8 cellular contexts compared by ENCODE assay signal in the genomic region with DNA sequence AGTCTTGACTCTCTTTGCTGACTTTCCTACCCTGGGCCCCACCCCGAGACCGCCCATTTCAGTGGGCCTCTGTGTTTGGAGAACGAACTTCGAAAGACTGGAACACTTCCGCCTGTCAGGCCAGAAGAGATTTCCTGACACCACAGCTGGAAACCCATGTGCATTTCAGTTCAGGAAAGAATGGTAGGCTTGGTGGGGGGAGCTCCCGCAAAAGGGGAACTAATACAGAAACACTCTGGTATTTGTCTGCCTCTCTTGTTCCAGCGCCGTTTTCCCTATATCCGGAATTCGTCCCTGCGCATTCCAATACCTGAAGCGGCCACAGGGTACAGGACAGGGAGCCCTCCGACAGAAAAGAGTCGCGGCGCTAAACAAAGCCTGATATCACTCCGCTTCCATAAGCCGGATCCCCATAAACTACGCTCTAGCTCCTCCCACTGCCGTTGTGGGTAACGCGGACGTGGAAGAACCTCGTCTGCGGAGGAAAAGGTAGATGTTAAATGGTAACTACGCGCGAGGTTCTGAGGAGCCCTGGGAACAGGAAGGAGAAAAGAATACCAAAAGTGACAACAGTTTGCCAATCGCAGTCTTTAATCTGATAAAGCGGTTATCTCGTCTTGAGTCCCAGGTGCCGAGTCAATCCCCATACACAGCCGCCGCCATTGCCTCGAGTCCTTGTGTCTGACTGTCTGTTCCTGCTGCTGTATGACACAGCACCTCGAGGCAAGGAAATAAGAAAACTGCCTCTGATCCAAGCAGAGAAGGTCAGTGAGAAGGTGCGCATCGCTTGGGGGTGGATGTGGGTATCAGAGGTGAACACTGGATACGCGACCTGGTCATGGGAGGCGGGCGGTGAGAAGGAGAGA. TPM values are rescaled to one million over a fixed set of nuclear protein-coding genes. Genes with fewer than 3 reads are reported as not detected.
A peak's percentile ranks its signal among the peaks of the same experiment; 100 is the strongest.
DNase-seq lines count a peak whose midpoint lies in the region; ATAC-seq, FAIRE-seq and TF ChIP-seq lines count a peak whose summit lies in the region.

Gene ARMCX5, plus strand, starts transcription at position 432 of the 866 bp plus-strand sequence. CDS start 2,627 bp downstream, outside the sequence.

- H3K9me3 ChIP-seq in ascending aorta = no peaks in the 10 kb centered on the region
- H3K9me3 ChIP-seq in vagina = no peaks in the 10 kb centered on the region

- no peaks in the 10 kb centered on the region for H3K27me3 ChIP-seq in ascending aorta
- H3K27me3 ChIP-seq in vagina = no peaks in the 10 kb centered on the region

- ATAC-seq in HG02798 (IDR thresholded peaks at IDR 0.05; ENCODE audit: poor library complexity, unreplicated experiment) = peak; percentile 90

- peak within 1 kb of the TSS; percentile 60 to 70 for H3K4me3 ChIP-seq in ascending aorta
- peak within 1 kb of the TSS; percentile 46 to 50 for H3K4me3 ChIP-seq in vagina

- peaks cover 21% of the 10 kb centered on the region for H3K4me1 Mint-ChIP-seq in T-helper 1 cell treated with Interleukin-12 subunit alpha and Interleukin-12 subunit beta and Interleukin-4 antibody, amounts not matched to agents 30 μg/mL and 1 μg/mL, for 36 hours (ENCODE audit: low read depth)

- H3K27ac ChIP-seq in ascending aorta = peak within 1 kb of the TSS; percentile 71 to 80
- peak within 1 kb of the TSS; percentile 67 for H3K27ac ChIP-seq in vagina

- no peaks in the 10 kb centered on the region for H3K4me1 ChIP-seq in ascending aorta
- peaks cover 7% of the 10 kb centered on the region for H3K4me1 ChIP-seq in vagina

- FAIRE-seq in GM12891 (lab: Jason Lieb, UNC) = peak; percentile 71

- H3K36me3 Mint-ChIP-seq in T-helper 1 cell treated with Interleukin-12 subunit alpha and Interleukin-12 subunit beta and Interleukin-4 antibody, amounts not matched to agents 30 μg/mL and 1 μg/mL, for 36 hours (ENCODE audit: low read depth) = peaks cover 10% of the 10 kb centered on the region

- H3K27ac Mint-ChIP-seq in T-helper 1 cell treated with Interleukin-12 subunit alpha and Interleukin-12 subunit beta and Interleukin-4 antibody, amounts not matched to agents 30 μg/mL and 1 μg/mL, for 36 hours = peak within 1 kb of the TSS; percentile 93

- H3K9me3 Mint-ChIP-seq in T-helper 1 cell treated with Interleukin-12 subunit alpha and Interleukin-12 subunit beta and Interleukin-4 antibody, amounts not matched to agents 30 μg/mL and 1 μg/mL, for 36 hours = no peaks in the 10 kb centered on the region

- TF ChIP-seq CTCF in ascending aorta (IDR thresholded peaks at IDR 0.05) (peak in 1 of 3 experiments; percentile 10), vagina (IDR thresholded peaks at IDR 0.05) (no peak)

- peak; percentile 1 for DNase-seq in GM12891 (ENCODE audit: insufficient read length, low spot score)
- peak; percentile 61 for DNase-seq in NCI-H1436 treated with DMSO at 0.1 percent for 48 hours (lab: John Stamatoyannopoulos, UW)
- peak in 1 of 2 donors; percentile 84 for DNase-seq in ascending aorta (ENCODE audit: low spot score in 2 of 2)
- DNase-seq in hepatic stellate cell (ENCODE audit: low spot score) = peak; percentile 31
- DNase-seq in pulmonary artery endothelial cell (ENCODE audit: low read depth, low spot score) = peak; percentile 50
- DNase-seq in vagina (ENCODE audit: extremely low spot score in 2 of 2) = no peak

- intact Hi-C loops in ascending aorta (cut with DNase I) (no loop called here), vagina (cut with DNase I) (no loop called here)

- no peaks in the 10 kb centered on the region for H3K36me3 ChIP-seq in ascending aorta
- H3K36me3 ChIP-seq in vagina = no peaks in the 10 kb centered on the region

- peak within 1 kb of the TSS; percentile 98 for H3K4me3 Mint-ChIP-seq in T-helper 1 cell treated with Interleukin-12 subunit alpha and Interleukin-12 subunit beta and Interleukin-4 antibody, amounts not matched to agents 30 μg/mL and 1 μg/mL, for 36 hours

- TF ChIP-seq POLR2A in GM12891 (IDR thresholded peaks at IDR 0.05; ENCODE audit: low read depth, low read length) (peak; percentile 93), vagina (IDR thresholded peaks at IDR 0.05) (peak in 1 of 2 donors; percentile 36)

- no peaks in the 10 kb centered on the region for H3K27me3 Mint-ChIP-seq in T-helper 1 cell treated with Interleukin-12 subunit alpha and Interleukin-12 subunit beta and Interleukin-4 antibody, amounts not matched to agents 30 μg/mL and 1 μg/mL, for 36 hours (ENCODE audit: low read depth)

TF ChIP-seq in GM12891, 5 proteins besides CTCF, POLR2A, EP300 and RAD21:
- TF ChIP-seq POLR2AphosphoS5 (IDR thresholded peaks at IDR 0.05; ENCODE audit: low read depth, low read length) (peak; percentile 86), TAF1 (IDR thresholded peaks at IDR 0.05; ENCODE audit: low read depth, low read length) (peak; percentile 46; the same call in 1 of the 2 replicates), POU2F2 (IDR thresholded peaks at IDR 0.05; ENCODE audit: low read depth, low read length) (no peak)

RNA-seq across cellular contexts. Expression of gene ARMCX5, which starts in this region (rescaled TPM):
- 9.5 TPM for polyA plus RNA-seq in GM12891 (2012; ENCODE audit: low read depth, missing spikeins)
- total RNA-seq in ascending aorta (3.6 TPM), pulmonary artery endothelial cell (20.8 and 22.0 TPM in 2 replicates), vagina (9.6 TPM)

Comparison
In these comparisons a context has a peak if more than half of its experiments do, and no peak if none do; other contexts are left out.
1. DNase-seq: peak in GM12891 (single experiment), NCI-H1436 treated with DMSO at 0.1 percent for 48 hours (single experiment), hepatic stellate cell (single experiment) and pulmonary artery endothelial cell (single experiment); none in vagina (0 of 2).